ENCODE assay signal across 8 cellular contexts in the genomic region with DNA sequence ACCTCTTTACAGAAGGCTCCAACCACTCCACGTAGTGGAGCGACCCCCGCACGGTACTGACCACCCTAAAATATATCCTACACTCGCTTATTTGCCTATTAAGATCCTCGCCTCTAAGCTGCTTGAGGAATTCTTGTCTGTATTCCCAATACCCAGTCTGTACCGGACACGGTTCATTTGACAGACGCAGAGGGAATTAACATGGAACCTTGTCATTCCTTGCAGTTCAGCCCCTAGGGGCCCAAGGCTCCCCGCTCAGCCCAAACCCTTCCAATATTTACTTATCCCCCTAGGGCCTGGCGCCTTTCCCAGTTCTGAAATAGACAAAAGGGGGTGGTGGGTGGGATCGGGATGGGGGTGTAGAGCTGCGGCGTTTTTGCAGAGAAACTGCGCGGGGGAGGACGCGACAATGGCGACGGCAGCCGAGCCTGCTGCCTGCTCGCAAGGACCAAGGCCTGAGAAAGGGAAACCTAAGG. TPM values are rescaled to one million over a fixed set of nuclear protein-coding genes. Genes with fewer than 3 reads are reported as not detected.
DNase-seq lines count a peak whose midpoint lies in the region; ATAC-seq and TF ChIP-seq lines count a peak whose summit lies in the region.

No MANE protein-coding gene starts in this region.

- H3K4me3 Mint-ChIP-seq in endothelial cell (ENCODE audit: unreplicated experiment) (peak overlapping the region; percentile 100), naive B cell (peak overlapping the region; percentile 91 to 100 (median 99))

- peaks cover 10% of the 10 kb centered on the region for H3K27me3 Mint-ChIP-seq in endothelial cell (ENCODE audit: unreplicated experiment)
- H3K27me3 Mint-ChIP-seq in naive B cell: no peaks in the 10 kb centered on the region

- peak in 2 of 3 experiments; percentile 72 to 81 for DNase-seq in NCI-H1417 (lab: John Stamatoyannopoulos, UW)
- no peak for DNase-seq in NCI-H1417 treated with DMSO at 0.1 percent for 48 hours (lab: John Stamatoyannopoulos, UW)
- DNase-seq in endothelial cell (ENCODE audit: low spot score): no peak
- no peak for DNase-seq in naive B cell
- DNase-seq in cerebellar nuclear complex (lab: John Stamatoyannopoulos, UW): no peak
- DNase-seq in NCI-H2029 treated with DMSO at 0.1 percent for 48 hours (lab: John Stamatoyannopoulos, UW): no peak

- peaks cover 12% of the 10 kb centered on the region for H3K36me3 Mint-ChIP-seq in endothelial cell (ENCODE audit: low read depth, unreplicated experiment)
- H3K36me3 Mint-ChIP-seq in naive B cell: peaks cover 0 to 10% of the 10 kb centered on the region in 2 donors

- no peak for ATAC-seq in naive B cell (ENCODE audit: low read depth in 2 of 2)
- no peak for ATAC-seq in GM18870 (IDR thresholded peaks at IDR 0.05; ENCODE audit: unreplicated experiment)

- peak overlapping the region; percentile 68 for H3K27ac Mint-ChIP-seq in endothelial cell (ENCODE audit: unreplicated experiment)
- peak overlapping the region; percentile 95 to 100 (median 98) for H3K27ac Mint-ChIP-seq in naive B cell

- TF ChIP-seq CTCF in endothelial cell (IDR thresholded peaks at IDR 0.05; ENCODE audit: unreplicated experiment): no peak

- peaks cover 21% of the 10 kb centered on the region for H3K4me1 Mint-ChIP-seq in endothelial cell (ENCODE audit: unreplicated experiment)
- peaks cover 27 to 51% (median 47%) of the 10 kb centered on the region in 3 donors for H3K4me1 Mint-ChIP-seq in naive B cell

- H3K9me3 Mint-ChIP-seq in endothelial cell (ENCODE audit: unreplicated experiment) (no peaks in the 10 kb centered on the region), naive B cell (peaks cover 0 to 5% (median 0%) of the 10 kb centered on the region in 7 donors)

TF ChIP-seq in PFSK-1, 5 proteins besides CTCF, POLR2A, EP300 and RAD21:
- TF ChIP-seq SIN3A (IDR thresholded peaks at IDR 0.05; ENCODE audit: borderline replicate concordance, insufficient read depth, low read length) (peak; percentile 63; the same call in 1 of the 2 replicates), TAF1 (IDR thresholded peaks at IDR 0.05; ENCODE audit: borderline replicate concordance, insufficient read depth, low read length) (no peak)
TF ChIP-seq in PFSK-1: peak in this region for 1.

RNA-seq across cellular contexts. Expression of gene AKAP8L, which starts 0.6 kb away (rescaled TPM):
- polyA plus RNA-seq in PFSK-1 (2012; ENCODE audit: insufficient read length, low read depth): 110 TPM
- total RNA-seq in endothelial cell (ENCODE audit: unreplicated experiment): 160 TPM
- 100 to 1,000 TPM in 1 of 6 donors, 10 to 100 TPM in 5; 37.8 to 103 (median 53.6) TPM for polyA plus RNA-seq in naive B cell (ENCODE audit: low read depth in 6 of 6)

RNA-seq across cellular contexts. Expression of gene WIZ, which starts 31.6 kb away (rescaled TPM):
- 48.0 TPM for polyA plus RNA-seq in PFSK-1 (2012; ENCODE audit: insufficient read length, low read depth)
- total RNA-seq in endothelial cell (ENCODE audit: unreplicated experiment): 79.0 TPM
- 1 to 10 TPM in 1 of 6 donors, under 1 TPM in 5; 0.15 to 1.4 (median 0.66) TPM for polyA plus RNA-seq in naive B cell (ENCODE audit: low read depth in 6 of 6)

RNA-seq across cellular contexts. Expression of gene AKAP8, which starts 38.6 kb away (rescaled TPM):
- 53.6 TPM for polyA plus RNA-seq in PFSK-1 (2012; ENCODE audit: insufficient read length, low read depth)
- total RNA-seq in endothelial cell (ENCODE audit: unreplicated experiment): 36.5 TPM
- 10 to 100 TPM; 14.7 to 27.7 (median 17.9) TPM for polyA plus RNA-seq in naive B cell (ENCODE audit: low read depth in 6 of 6)

RNA-seq across cellular contexts. Expression of gene RASAL3, which starts 46.2 kb away (rescaled TPM):
- not detected for polyA plus RNA-seq in PFSK-1 (2012; ENCODE audit: insufficient read length, low read depth)
- total RNA-seq in endothelial cell (ENCODE audit: unreplicated experiment): 1.5 TPM
- 10 to 100 TPM; 21.8 to 49.9 (median 32.0) TPM for polyA plus RNA-seq in naive B cell (ENCODE audit: low read depth in 6 of 6)

Comparison
In these comparisons a context has a peak if more than half of its experiments do, and no peak if none do; other contexts are left out.
1. DNase-seq: peak in NCI-H1417 (2 of 3); none in NCI-H1417 treated with DMSO at 0.1 percent for 48 hours (single experiment), endothelial cell (single experiment), naive B cell (single experiment), cerebellar nuclear complex (0 of 2) and NCI-H2029 treated with DMSO at 0.1 percent for 48 hours (single experiment).